In the genomic region with DNA sequence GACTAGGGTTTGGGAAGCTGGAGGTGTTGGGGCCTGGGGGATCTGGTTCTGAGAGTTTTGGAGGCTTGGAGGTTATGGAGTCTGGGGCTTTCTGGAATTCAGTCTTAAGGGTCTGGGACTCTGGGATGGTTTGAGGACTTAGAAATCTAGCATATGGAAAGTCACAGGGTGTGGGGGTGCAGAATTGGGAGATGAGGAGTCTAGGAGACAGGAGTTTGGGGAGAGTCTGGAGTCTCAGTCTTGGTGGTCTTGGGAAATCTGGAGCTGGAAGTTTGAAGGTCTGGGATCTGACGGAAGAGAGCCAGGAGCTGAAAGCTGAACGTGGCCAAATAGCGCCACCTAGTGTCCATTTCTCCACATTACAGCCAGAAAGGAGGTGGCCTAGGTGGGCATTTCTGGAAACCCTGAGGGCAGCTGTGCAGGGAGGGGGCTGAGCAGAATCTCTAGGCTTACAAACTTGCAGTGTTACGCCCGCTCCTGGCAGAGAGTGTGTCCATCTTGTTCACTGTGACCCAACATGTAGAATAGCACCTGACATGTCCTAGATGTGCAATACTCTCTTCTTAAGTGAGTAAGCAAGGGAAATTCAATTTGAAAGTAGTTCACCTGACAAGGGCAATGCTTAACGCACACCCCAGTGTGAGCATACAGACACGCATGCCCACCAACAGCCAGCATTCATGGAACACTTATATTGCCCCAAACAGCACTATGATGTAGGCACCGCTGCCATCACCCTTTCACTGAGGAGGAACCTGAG, we compare ENCODE assay signal across 8 cellular contexts.
DNase-seq lines count a peak whose midpoint lies in the region; ATAC-seq and TF ChIP-seq lines count a peak whose summit lies in the region.

No MANE protein-coding gene starts in this region.

- H3K9me3 ChIP-seq in Caco-2: no peaks in the 10 kb centered on the region
- no peaks in the 10 kb centered on the region for H3K9me3 ChIP-seq in OCI-LY3 (ENCODE audit: insufficient read depth, low read length)

- no peaks in the 10 kb centered on the region for H3K79me2 ChIP-seq in OCI-LY3 (ENCODE audit: low read length)

- H3K9ac ChIP-seq in OCI-LY3 (ENCODE audit: low read length): no peak overlapping the region

- H3K36me3 Mint-ChIP-seq in Caco-2 (ENCODE audit: insufficient read depth, unreplicated experiment): peaks cover 3% of the 10 kb centered on the region
- H3K36me3 Mint-ChIP-seq in activated naive CD4-positive, alpha-beta T cell treated with anti-CD3 and anti-CD28 coated beads for 36 hours (ENCODE audit: low read depth): no peaks in the 10 kb centered on the region

- peak; percentile 80 to 95 for TF ChIP-seq CTCF in Caco-2 (IDR thresholded peaks at IDR 0.05; ENCODE audit: insufficient read depth in 1 of 2, low read depth in 1 of 2, low read length in 1 of 2, severe bottlenecking in 1 of 2, unreplicated experiment in 1 of 2)
- TF ChIP-seq CTCF in HFF-Myc (IDR thresholded peaks at IDR 0.05; ENCODE audit: low read depth, low read length, missing control alignments): peak; percentile 83
- peak; percentile 86 for TF ChIP-seq CTCF in OCI-LY3 (IDR thresholded peaks at IDR 0.05; ENCODE audit: low read depth, low read length)
- peak; percentile 87 for TF ChIP-seq CTCF in retinal pigment epithelial cell (conservative IDR thresholded peaks at IDR 0.05; ENCODE audit: low read depth, low read length)

- intact Hi-C loops in Caco-2 (cut with micrococcal nuclease; ENCODE audit: unreplicated experiment): loop anchor here (1.0 kb wide), 1 partner anchor 385 kb away; no protein-coding TSS in a partner anchor
- intact Hi-C loops in activated naive CD4-positive, alpha-beta T cell treated with anti-CD3 and anti-CD28 coated beads for 36 hours (cut with micrococcal nuclease): loop anchor here (1.0 to 2.0 kb wide), 2 partner anchors 385 to 735 kb away; no protein-coding TSS in a partner anchor
- intact Hi-C loops in head of caudate nucleus (cut with DNase I): no loop called here

- DNase-seq in Caco-2 (peak; percentile 73 to 81), HFF-Myc (ENCODE audit: extremely low read depth, low read depth) (peak; percentile 30), head of caudate nucleus (peak in 40 of 42 donors; percentile 29 to 90 (median 68)), retinal pigment epithelial cell (ENCODE audit: low read depth) (no peak)
- DNase-seq in activated naive CD4-positive, alpha-beta T cell treated with anti-CD3 and anti-CD28 coated beads for 36 hours: peak; percentile 58

- peaks cover 12% of the 10 kb centered on the region for H3K4me1 ChIP-seq in Caco-2
- peaks cover 3% of the 10 kb centered on the region; the same call in 1 of the 2 replicates for H3K4me1 ChIP-seq in OCI-LY3 (ENCODE audit: low read length)

- H3K4me3 ChIP-seq in Caco-2 (ENCODE audit: low read depth, low read length) (no peak overlapping the region), HFF-Myc (replicated peaks; ENCODE audit: low read depth, low read length) (no peak overlapping the region), OCI-LY3 (ENCODE audit: low read length) (no peak overlapping the region), retinal pigment epithelial cell (ENCODE audit: low read length) (no peak overlapping the region)

- H2AFZ ChIP-seq in OCI-LY3 (ENCODE audit: low read depth, low read length): no peak overlapping the region

- no peaks in the 10 kb centered on the region for H3K36me3 ChIP-seq in Caco-2 (ENCODE audit: control insufficient read depth, insufficient read depth, low read length)
- no peaks in the 10 kb centered on the region for H3K36me3 ChIP-seq in OCI-LY3 (replicated peaks; ENCODE audit: low read depth, low read length)

- POLR2A ChIA-PET in Caco-2 (lab: Charles Lee): no interaction called here

- no peaks in the 10 kb centered on the region for H3K27me3 Mint-ChIP-seq in Caco-2 (ENCODE audit: insufficient read depth, unreplicated experiment)
- H3K27me3 Mint-ChIP-seq in activated naive CD4-positive, alpha-beta T cell treated with anti-CD3 and anti-CD28 coated beads for 36 hours (ENCODE audit: low read depth): peaks cover 17% of the 10 kb centered on the region

- ATAC-seq in GM18861 (IDR thresholded peaks at IDR 0.05; ENCODE audit: unreplicated experiment) (no peak), HG02759 (IDR thresholded peaks at IDR 0.05; ENCODE audit: unreplicated experiment) (no peak)

- no TSS peak for BruUV-seq in Caco-2 (replicated peaks; lab: Mats Ljungman, UMichigan)

- H3K9me3 Mint-ChIP-seq in Caco-2 (ENCODE audit: unreplicated experiment): no peaks in the 10 kb centered on the region
- no peaks in the 10 kb centered on the region for H3K9me3 Mint-ChIP-seq in activated naive CD4-positive, alpha-beta T cell treated with anti-CD3 and anti-CD28 coated beads for 36 hours

- H3K4me2 ChIP-seq in OCI-LY3 (ENCODE audit: low read length): no peak overlapping the region

- no peaks in the 10 kb centered on the region for H4K20me1 ChIP-seq in OCI-LY3 (ENCODE audit: insufficient read depth, low read length)

- no peaks in the 10 kb centered on the region for H3K4me1 Mint-ChIP-seq in Caco-2 (ENCODE audit: low read depth, unreplicated experiment)
- no peaks in the 10 kb centered on the region for H3K4me1 Mint-ChIP-seq in activated naive CD4-positive, alpha-beta T cell treated with anti-CD3 and anti-CD28 coated beads for 36 hours (ENCODE audit: low read depth)

- no peak overlapping the region for H3K27ac ChIP-seq in OCI-LY3 (ENCODE audit: low read length)

- no peak overlapping the region for H3K4me3 Mint-ChIP-seq in Caco-2 (ENCODE audit: unreplicated experiment)
- no peak overlapping the region for H3K4me3 Mint-ChIP-seq in activated naive CD4-positive, alpha-beta T cell treated with anti-CD3 and anti-CD28 coated beads for 36 hours

- CTCF ChIA-PET in Caco-2 (lab: Charles Lee): interaction anchor here (0.5 to 1.6 kb wide), 17 partner anchors 8 to 750 kb away, joined by 3 to 32 read pairs (median 4); no protein-coding TSS in a partner anchor
- CTCF ChIA-PET in activated naive CD4-positive, alpha-beta T cell treated with anti-CD3 and anti-CD28 coated beads for 36 hours (lab: Charles Lee): interaction anchor here (0.6 to 4.4 kb wide), 27 partner anchors 8 to 1790 kb away, joined by 3 to 22 read pairs (median 3); no protein-coding TSS in a partner anchor

- H3K27ac Mint-ChIP-seq in Caco-2 (ENCODE audit: unreplicated experiment): no peak overlapping the region
- H3K27ac Mint-ChIP-seq in activated naive CD4-positive, alpha-beta T cell treated with anti-CD3 and anti-CD28 coated beads for 36 hours: no peak overlapping the region

- no peaks in the 10 kb centered on the region for H3K27me3 ChIP-seq in Caco-2 (replicated peaks; ENCODE audit: control insufficient read depth, insufficient read depth, low read length)
- H3K27me3 ChIP-seq in OCI-LY3 (ENCODE audit: low read depth, low read length): peaks cover 10% of the 10 kb centered on the region
